1 cellular context compared by ENCODE assay signal in the genomic region with DNA sequence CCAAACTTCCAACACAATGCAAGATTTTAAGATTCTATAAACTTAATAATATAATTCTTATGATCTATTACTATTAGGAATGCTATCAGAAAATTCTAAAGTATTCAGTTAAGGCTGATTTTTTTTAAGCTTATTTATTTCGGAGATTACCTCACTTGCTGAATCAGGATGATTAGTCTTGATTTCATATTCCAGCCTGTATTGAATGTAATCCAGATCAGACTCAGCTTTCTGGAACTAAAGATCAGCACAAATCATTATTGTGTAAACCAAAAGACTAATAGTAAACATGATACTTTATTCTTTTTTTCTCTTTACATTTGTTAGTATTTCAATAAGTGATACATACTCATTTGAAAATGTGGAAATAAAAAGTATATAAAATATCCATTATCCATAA.
TF ChIP-seq lines count a peak whose summit lies in the region.

No MANE protein-coding gene starts in this region.

TF ChIP-seq in K562, 482 proteins besides CTCF, POLR2A, EP300 and RAD21:
- TF ChIP-seq, protein P1, sequence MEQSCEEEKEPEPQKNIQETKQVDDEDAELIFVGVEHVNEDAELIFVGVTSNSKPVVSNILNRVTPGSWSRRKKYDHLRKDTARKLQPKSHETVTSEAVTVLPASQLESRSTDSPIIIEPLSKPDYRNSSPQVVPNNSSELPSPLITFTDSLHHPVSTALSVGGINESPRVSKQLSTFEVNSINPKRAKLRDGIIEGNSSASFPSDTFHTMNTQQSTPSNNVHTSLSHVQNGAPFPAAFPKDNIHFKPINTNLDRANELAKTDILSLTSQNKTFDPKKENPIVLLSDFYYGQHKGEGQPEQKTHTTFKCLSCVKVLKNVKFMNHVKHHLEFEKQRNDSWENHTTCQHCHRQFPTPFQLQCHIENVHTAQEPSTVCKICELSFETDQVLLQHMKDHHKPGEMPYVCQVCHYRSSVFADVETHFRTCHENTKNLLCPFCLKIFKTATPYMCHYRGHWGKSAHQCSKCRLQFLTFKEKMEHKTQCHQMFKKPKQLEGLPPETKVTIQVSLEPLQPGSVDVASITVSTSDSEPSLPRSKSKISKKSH (CRISPR knock-in tag; IDR thresholded peaks at IDR 0.05), result no peak
- TF ChIP-seq NR3C1 (CRISPR knock-in tag; IDR thresholded peaks at IDR 0.05) (no peak), ZZZ3 (IDR thresholded peaks at IDR 0.05) (no peak), ZNF146 (CRISPR knock-in tag; IDR thresholded peaks at IDR 0.05; ENCODE audit: unreplicated experiment) (no peak), ZFX (CRISPR knock-in tag; IDR thresholded peaks at IDR 0.05) (no peak), NR4A1 (CRISPR knock-in tag; IDR thresholded peaks at IDR 0.05) (no peak), NR4A1 (tag; IDR thresholded peaks at IDR 0.05) (no peak), E2F3 (CRISPR knock-in tag; IDR thresholded peaks at IDR 0.05) (no peak), FUS (optimal IDR thresholded peaks at IDR 0.05; ENCODE audit: low read depth, low read length) (no peak), CBFA2T2 (conservative IDR thresholded peaks at IDR 0.05) (no peak), CBX2 (IDR thresholded peaks at IDR 0.05; ENCODE audit: insufficient read depth, low read length, poor library complexity, severe bottlenecking) (no peak), FOXK2 (conservative IDR thresholded peaks at IDR 0.05 in 1 of 2, IDR thresholded peaks at IDR 0.05 in 1 of 2; ENCODE audit: low read depth in 2 of 2) (no peak), ZNF79 (CRISPR knock-in tag; IDR thresholded peaks at IDR 0.05; ENCODE audit: low read depth) (no peak), E4F1 (CRISPR knock-in tag; IDR thresholded peaks at IDR 0.05; ENCODE audit: borderline replicate concordance) (no peak)
- TF ChIP-seq, protein P2, sequence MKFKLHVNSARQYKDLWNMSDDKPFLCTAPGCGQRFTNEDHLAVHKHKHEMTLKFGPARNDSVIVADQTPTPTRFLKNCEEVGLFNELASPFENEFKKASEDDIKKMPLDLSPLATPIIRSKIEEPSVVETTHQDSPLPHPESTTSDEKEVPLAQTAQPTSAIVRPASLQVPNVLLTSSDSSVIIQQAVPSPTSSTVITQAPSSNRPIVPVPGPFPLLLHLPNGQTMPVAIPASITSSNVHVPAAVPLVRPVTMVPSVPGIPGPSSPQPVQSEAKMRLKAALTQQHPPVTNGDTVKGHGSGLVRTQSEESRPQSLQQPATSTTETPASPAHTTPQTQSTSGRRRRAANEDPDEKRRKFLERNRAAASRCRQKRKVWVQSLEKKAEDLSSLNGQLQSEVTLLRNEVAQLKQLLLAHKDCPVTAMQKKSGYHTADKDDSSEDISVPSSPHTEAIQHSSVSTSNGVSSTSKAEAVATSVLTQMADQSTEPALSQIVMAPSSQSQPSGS (CRISPR knock-in tag; IDR thresholded peaks at IDR 0.05), result no peak
- TF ChIP-seq, protein P3, sequence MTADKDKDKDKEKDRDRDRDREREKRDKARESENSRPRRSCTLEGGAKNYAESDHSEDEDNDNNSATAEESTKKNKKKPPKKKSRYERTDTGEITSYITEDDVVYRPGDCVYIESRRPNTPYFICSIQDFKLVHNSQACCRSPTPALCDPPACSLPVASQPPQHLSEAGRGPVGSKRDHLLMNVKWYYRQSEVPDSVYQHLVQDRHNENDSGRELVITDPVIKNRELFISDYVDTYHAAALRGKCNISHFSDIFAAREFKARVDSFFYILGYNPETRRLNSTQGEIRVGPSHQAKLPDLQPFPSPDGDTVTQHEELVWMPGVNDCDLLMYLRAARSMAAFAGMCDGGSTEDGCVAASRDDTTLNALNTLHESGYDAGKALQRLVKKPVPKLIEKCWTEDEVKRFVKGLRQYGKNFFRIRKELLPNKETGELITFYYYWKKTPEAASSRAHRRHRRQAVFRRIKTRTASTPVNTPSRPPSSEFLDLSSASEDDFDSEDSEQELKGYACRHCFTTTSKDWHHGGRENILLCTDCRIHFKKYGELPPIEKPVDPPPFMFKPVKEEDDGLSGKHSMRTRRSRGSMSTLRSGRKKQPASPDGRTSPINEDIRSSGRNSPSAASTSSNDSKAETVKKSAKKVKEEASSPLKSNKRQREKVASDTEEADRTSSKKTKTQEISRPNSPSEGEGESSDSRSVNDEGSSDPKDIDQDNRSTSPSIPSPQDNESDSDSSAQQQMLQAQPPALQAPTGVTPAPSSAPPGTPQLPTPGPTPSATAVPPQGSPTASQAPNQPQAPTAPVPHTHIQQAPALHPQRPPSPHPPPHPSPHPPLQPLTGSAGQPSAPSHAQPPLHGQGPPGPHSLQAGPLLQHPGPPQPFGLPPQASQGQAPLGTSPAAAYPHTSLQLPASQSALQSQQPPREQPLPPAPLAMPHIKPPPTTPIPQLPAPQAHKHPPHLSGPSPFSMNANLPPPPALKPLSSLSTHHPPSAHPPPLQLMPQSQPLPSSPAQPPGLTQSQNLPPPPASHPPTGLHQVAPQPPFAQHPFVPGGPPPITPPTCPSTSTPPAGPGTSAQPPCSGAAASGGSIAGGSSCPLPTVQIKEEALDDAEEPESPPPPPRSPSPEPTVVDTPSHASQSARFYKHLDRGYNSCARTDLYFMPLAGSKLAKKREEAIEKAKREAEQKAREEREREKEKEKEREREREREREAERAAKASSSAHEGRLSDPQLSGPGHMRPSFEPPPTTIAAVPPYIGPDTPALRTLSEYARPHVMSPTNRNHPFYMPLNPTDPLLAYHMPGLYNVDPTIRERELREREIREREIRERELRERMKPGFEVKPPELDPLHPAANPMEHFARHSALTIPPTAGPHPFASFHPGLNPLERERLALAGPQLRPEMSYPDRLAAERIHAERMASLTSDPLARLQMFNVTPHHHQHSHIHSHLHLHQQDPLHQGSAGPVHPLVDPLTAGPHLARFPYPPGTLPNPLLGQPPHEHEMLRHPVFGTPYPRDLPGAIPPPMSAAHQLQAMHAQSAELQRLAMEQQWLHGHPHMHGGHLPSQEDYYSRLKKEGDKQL (CRISPR knock-in tag; IDR thresholded peaks at IDR 0.05; ENCODE audit: borderline replicate concordance), result no peak
- TF ChIP-seq, protein P4, sequence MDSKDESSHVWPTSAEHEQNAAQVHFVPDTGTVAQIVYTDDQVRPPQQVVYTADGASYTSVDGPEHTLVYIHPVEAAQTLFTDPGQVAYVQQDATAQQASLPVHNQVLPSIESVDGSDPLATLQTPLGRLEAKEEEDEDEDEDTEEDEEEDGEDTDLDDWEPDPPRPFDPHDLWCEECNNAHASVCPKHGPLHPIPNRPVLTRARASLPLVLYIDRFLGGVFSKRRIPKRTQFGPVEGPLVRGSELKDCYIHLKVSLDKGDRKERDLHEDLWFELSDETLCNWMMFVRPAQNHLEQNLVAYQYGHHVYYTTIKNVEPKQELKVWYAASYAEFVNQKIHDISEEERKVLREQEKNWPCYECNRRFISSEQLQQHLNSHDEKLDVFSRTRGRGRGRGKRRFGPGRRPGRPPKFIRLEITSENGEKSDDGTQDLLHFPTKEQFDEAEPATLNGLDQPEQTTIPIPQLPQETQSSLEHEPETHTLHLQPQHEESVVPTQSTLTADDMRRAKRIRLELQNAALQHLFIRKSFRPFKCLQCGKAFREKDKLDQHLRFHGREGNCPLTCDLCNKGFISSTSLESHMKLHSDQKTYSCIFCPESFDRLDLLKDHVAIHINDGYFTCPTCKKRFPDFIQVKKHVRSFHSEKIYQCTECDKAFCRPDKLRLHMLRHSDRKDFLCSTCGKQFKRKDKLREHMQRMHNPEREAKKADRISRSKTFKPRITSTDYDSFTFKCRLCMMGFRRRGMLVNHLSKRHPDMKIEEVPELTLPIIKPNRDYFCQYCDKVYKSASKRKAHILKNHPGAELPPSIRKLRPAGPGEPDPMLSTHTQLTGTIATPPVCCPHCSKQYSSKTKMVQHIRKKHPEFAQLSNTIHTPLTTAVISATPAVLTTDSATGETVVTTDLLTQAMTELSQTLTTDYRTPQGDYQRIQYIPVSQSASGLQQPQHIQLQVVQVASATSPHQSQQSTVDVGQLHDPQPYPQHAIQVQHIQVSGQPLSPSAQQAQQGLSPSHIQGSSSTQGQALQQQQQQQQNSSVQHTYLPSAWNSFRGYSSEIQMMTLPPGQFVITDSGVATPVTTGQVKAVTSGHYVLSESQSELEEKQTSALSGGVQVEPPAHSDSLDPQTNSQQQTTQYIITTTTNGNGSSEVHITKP (IDR thresholded peaks at IDR 0.05; ENCODE audit: partially characterized antibody), result no peak
- TF ChIP-seq, protein P5, sequence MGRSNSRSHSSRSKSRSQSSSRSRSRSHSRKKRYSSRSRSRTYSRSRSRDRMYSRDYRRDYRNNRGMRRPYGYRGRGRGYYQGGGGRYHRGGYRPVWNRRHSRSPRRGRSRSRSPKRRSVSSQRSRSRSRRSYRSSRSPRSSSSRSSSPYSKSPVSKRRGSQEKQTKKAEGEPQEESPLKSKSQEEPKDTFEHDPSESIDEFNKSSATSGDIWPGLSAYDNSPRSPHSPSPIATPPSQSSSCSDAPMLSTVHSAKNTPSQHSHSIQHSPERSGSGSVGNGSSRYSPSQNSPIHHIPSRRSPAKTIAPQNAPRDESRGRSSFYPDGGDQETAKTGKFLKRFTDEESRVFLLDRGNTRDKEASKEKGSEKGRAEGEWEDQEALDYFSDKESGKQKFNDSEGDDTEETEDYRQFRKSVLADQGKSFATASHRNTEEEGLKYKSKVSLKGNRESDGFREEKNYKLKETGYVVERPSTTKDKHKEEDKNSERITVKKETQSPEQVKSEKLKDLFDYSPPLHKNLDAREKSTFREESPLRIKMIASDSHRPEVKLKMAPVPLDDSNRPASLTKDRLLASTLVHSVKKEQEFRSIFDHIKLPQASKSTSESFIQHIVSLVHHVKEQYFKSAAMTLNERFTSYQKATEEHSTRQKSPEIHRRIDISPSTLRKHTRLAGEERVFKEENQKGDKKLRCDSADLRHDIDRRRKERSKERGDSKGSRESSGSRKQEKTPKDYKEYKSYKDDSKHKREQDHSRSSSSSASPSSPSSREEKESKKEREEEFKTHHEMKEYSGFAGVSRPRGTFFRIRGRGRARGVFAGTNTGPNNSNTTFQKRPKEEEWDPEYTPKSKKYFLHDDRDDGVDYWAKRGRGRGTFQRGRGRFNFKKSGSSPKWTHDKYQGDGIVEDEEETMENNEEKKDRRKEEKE (IDR thresholded peaks at IDR 0.05; ENCODE audit: borderline replicate concordance in 1 of 2, control insufficient read depth in 1 of 2, low read depth in 2 of 2, low read length in 1 of 2), result no peak
